In the genomic region with DNA sequence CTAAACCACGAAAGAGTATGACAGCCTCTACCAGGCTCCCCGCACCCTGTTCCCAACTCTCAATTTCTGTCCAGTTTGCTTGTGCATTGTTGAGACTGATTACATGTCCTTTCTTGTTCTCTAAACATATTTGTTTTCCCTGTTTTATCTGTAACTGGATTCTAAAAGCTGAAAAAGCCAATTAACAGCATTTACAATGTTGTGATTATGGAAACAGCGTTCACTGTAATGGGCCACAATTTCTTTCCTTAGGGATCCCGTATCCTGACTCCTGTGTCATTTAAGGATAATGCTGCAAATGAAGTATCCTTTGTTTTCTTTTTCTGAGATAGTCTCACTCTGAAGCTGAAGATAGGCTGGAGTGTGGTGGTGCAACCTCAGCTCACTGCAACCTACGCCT, we compare ENCODE assay signal across 22 cellular contexts. TPM values are rescaled to one million over a fixed set of nuclear protein-coding genes. Genes with fewer than 3 reads are reported as not detected.
"Had no signal": no experiment of that assay in that cellular context is flagged by ENCODE, and none has a peak within 500 bp of the region (broad histone marks: within the 10 kb centered on the region; RNA-seq: fewer than 3 reads in every experiment).

No MANE protein-coding gene starts in this region.

- ATAC-seq: naive thymus-derived CD4-positive, alpha-beta T cell; stimulated activated naive CD8-positive, alpha-beta T cell treated with anti-CD3 and anti-CD28 coated beads, Interleukin-15, Interleukin-2, amounts not matched to agents 100 U/mL and 50 U/mL, for 24 hours had no signal

- H3K36me3 ChIP-seq: colonic mucosa, prostate gland, right atrium auricular region had no signal

- H3K9me3 ChIP-seq: adrenal gland, ascending aorta, colonic mucosa, prostate gland, right atrium auricular region, upper lobe of left lung had no signal

- H3K4me3 Mint-ChIP-seq: activated naive CD8-positive, alpha-beta T cell; activated T-cell treated with anti-CD3 and anti-CD28 coated beads, Interleukin-2, amount 50 U/mL, for 24 hours; naive thymus-derived CD4-positive, alpha-beta T cell; T-helper 1 cell treated with Interleukin-12 subunit alpha and Interleukin-12 subunit beta and Interleukin-4 antibody, amounts not matched to agents 30 μg/mL and 1 μg/mL, for 36 hours had no signal

- H3K4me1 ChIP-seq: ascending aorta, colonic mucosa, prostate gland, right atrium auricular region had no signal

- H3K4me3 ChIP-seq: adrenal gland, ascending aorta, colonic mucosa, lung, prostate gland, right atrium auricular region, upper lobe of left lung had no signal

- H3K9me3 Mint-ChIP-seq: activated T-cell treated with anti-CD3 and anti-CD28 coated beads, Interleukin-2, amount 50 U/mL, for 24 hours; activated T-helper 2 cell treated with anti-CD3 and anti-CD28 coated beads, Interferon-gamma antibody, Interleukin-2, Interleukin-4, amounts not matched to agents 10 μg/mL and 5 μg/mL and 100 μg/mL, durations not matched to agents 14 hours and 24 hours and 36 hours; T-helper 1 cell treated with Interleukin-12 subunit alpha and Interleukin-12 subunit beta and Interleukin-4 antibody, amounts not matched to agents 30 μg/mL and 1 μg/mL, for 36 hours had no signal

- H3K27me3 Mint-ChIP-seq: activated naive CD8-positive, alpha-beta T cell; activated T-cell treated with anti-CD3 and anti-CD28 coated beads, Interleukin-2, amount 50 U/mL, for 24 hours; naive thymus-derived CD4-positive, alpha-beta T cell had no signal

- DNase-seq: activated CD4-positive, alpha-beta T cell treated with anti-CD3 and anti-CD28 coated beads for 1 hour; activated naive CD4-positive, alpha-beta T cell; activated T-cell treated with anti-CD3 and anti-CD28 coated beads, Interleukin-2, amount 50 U/mL, for 24 hours; adrenal gland; colonic mucosa; kidney; naive thymus-derived CD4-positive, alpha-beta T cell; stimulated activated CD4-positive, alpha-beta T cell treated with anti-CD3 and anti-CD28 coated beads, Interleukin-12 subunit alpha, Interleukin-12 subunit beta, amount 100 ng/mL, for 4 hours; stimulated activated CD4-positive, alpha-beta T cell treated with anti-CD3 and anti-CD28 coated beads, Interleukin-4, amount 100 ng/mL, for 4 hours; stimulated activated naive CD8-positive, alpha-beta T cell treated with anti-CD3 and anti-CD28 coated beads, Interleukin-15, Interleukin-2, amounts not matched to agents 100 U/mL and 50 U/mL, for 24 hours; upper lobe of left lung had no signal

- H3K27ac Mint-ChIP-seq: activated naive CD8-positive, alpha-beta T cell; activated T-cell treated with anti-CD3 and anti-CD28 coated beads, Interleukin-2, amount 50 U/mL, for 24 hours; activated T-helper 2 cell treated with anti-CD3 and anti-CD28 coated beads, Interferon-gamma antibody, Interleukin-2, Interleukin-4, amounts not matched to agents 10 μg/mL and 5 μg/mL and 100 μg/mL, durations not matched to agents 14 hours and 24 hours and 36 hours; T-helper 1 cell treated with Interleukin-12 subunit alpha and Interleukin-12 subunit beta and Interleukin-4 antibody, amounts not matched to agents 30 μg/mL and 1 μg/mL, for 36 hours had no signal

- H3K27ac ChIP-seq: adrenal gland, ascending aorta, colonic mucosa, epithelial cell of prostate, prostate gland, right atrium auricular region had no signal

- H3K27me3 ChIP-seq: adrenal gland, ascending aorta, colonic mucosa, right atrium auricular region, upper lobe of left lung had no signal

RNA-seq across cellular contexts. Expression of gene ARL11, which starts 42.5 kb away (rescaled TPM):
- total RNA-seq: bronchial epithelial cell, fibroblast of villous mesenchyme, osteocyte had no signal
